ENCODE assay signal across 30 cellular contexts in genomic region chr21:26788783-26789182, GRCh38. TPM values are rescaled to one million over a fixed set of nuclear protein-coding genes. Genes with fewer than 3 reads are reported as not detected.
A peak's percentile ranks its signal among the peaks of the same experiment; 100 is the strongest.
DNase-seq lines count a peak whose midpoint lies in the region; ATAC-seq and TF ChIP-seq lines count a peak whose summit lies in the region.
"Had no signal": no experiment of that assay in that cellular context is flagged by ENCODE, and none has a peak within 500 bp of the region (broad histone marks: within the 10 kb centered on the region; RNA-seq: fewer than 3 reads in every experiment).

No MANE protein-coding gene starts in this region.

- peak; percentile 27 for DNase-seq in IMR-90
- peak; percentile 56 for DNase-seq in fibroblast of mammary gland (ENCODE audit: low read depth)
- no peak for DNase-seq in lower lobe of right lung
- peak; percentile 13 to 31 for DNase-seq in gastrocnemius medialis
- DNase-seq in NCI-H345 treated with DMSO at 0.1 percent for 48 hours (lab: John Stamatoyannopoulos, UW; ENCODE audit: unreplicated experiment): no peak
- DNase-seq in BE2C: no peak
- no peak for DNase-seq in T-helper 1 cell
- no peak for DNase-seq in RPMI8226
- DNase-seq: activated CD4-positive, alpha-beta T cell treated with anti-CD3 and anti-CD28 coated beads, Interleukin-2, amount 10 ng/mL, durations not matched to agents 7 days and 5 days; activated CD8-positive, alpha-beta memory T cell treated with anti-CD3 and anti-CD28 coated beads, Interleukin-2, amount 50 U/mL, for 48 hours; activated effector memory CD4-positive, alpha-beta T cell treated with Interleukin-2 at 50 U/mL for 16 hours; activated naive CD8-positive, alpha-beta T cell treated with anti-CD3 and anti-CD28 coated beads, Interleukin-2, amount 50 U/mL, for 24 hours; DND-41; dorsolateral prefrontal cortex; erythroblast; H7; head of caudate nucleus; Kasumi-1; mammary epithelial cell; naive thymus-derived CD4-positive, alpha-beta T cell; NCI-H1048; NCI-H1930; NCI-H226; posterior cingulate gyrus; stimulated activated CD4-positive, alpha-beta T cell treated with anti-CD3 and anti-CD28 coated beads, Interleukin-2, amount 100 ng/mL, for 24 hours; stimulated activated naive B cell treated with anti-CD40 and anti-IgM and Interleukin-4, amounts not matched to agents 10 μg/mL and 1 μg/mL and 100 μg/mL, for 72 hours; T-helper 2 cell had no signal

- no peak overlapping the region for H4K91ac ChIP-seq in IMR-90 (ENCODE audit: insufficient read depth, low read depth, low read length)

- BruUV-seq in IMR-90 (replicated peaks; lab: Mats Ljungman, UMichigan): no TSS peak

- H3K4me3 ChIP-seq in IMR-90 (ENCODE audit: insufficient read depth, low read depth, low read length) (no peak overlapping the region), fibroblast of mammary gland (ENCODE audit: control insufficient read depth, low read depth, low read length) (no peak overlapping the region), lower lobe of right lung (no peak overlapping the region), gastrocnemius medialis (no peak overlapping the region), BE2C (ENCODE audit: low read depth, low read length) (no peak overlapping the region)
- H3K4me3 ChIP-seq: dorsolateral prefrontal cortex, skin epidermis had no signal

- TF ChIP-seq CTCF in IMR-90 (conservative IDR thresholded peaks at IDR 0.05; ENCODE audit: low read depth, low read length) (no peak), fibroblast of mammary gland (conservative IDR thresholded peaks at IDR 0.05; ENCODE audit: control insufficient read depth, insufficient read depth, low read depth, low read length) (no peak), lower lobe of right lung (IDR thresholded peaks at IDR 0.05) (no peak), gastrocnemius medialis (IDR thresholded peaks at IDR 0.05 in 4 of 5, conservative IDR thresholded peaks at IDR 0.05 in 1 of 5) (no peak), BE2C (IDR thresholded peaks at IDR 0.05; ENCODE audit: low read depth, low read length) (no peak)

- H2BK15ac ChIP-seq in IMR-90 (ENCODE audit: low read depth, low read length): 0 out of 3 replicates have a peak overlapping the region, but pooled peaks have one; percentile 14

- intact Hi-C loops in IMR-90 (cut with micrococcal nuclease): no loop called here
- intact Hi-C loops in lower lobe of right lung (cut with DNase I): no loop called here
- intact Hi-C loops in gastrocnemius medialis (cut with DNase I; ENCODE audit: low total_unique reads): no loop called here

- no peak for ATAC-seq in IMR-90 (ENCODE audit: low read depth)
- ATAC-seq in lower lobe of right lung: peak; percentile 52 to 62
- ATAC-seq in gastrocnemius medialis: peak; percentile 51 to 55
- ATAC-seq: activated naive CD8-positive, alpha-beta T cell treated with anti-CD3 and anti-CD28 coated beads, Interleukin-2, amount 50 U/mL, for 24 hours; naive thymus-derived CD4-positive, alpha-beta T cell; Panc1; stimulated activated naive B cell treated with anti-CD40 and anti-IgM and Interleukin-4, amounts not matched to agents 10 μg/mL and 1 μg/mL and 100 μg/mL, for 72 hours had no signal

- H2BK120ac ChIP-seq in IMR-90 (ENCODE audit: low read depth, low read length): no peak overlapping the region

- H4K8ac ChIP-seq in IMR-90 (ENCODE audit: low read depth in 2 of 2, low read length in 2 of 2): no peak overlapping the region

- in situ Hi-C loops in IMR-90 (cut with MboI; ENCODE audit: low sequenced_read_pairs): no loop called here
- in situ Hi-C loops in gastrocnemius medialis (cut with MboI; ENCODE audit: low sequenced_read_pairs in 4 of 4): no loop called here

- H3K4me1 ChIP-seq in IMR-90 (ENCODE audit: control insufficient read depth, insufficient read depth, low read length) (no peaks in the 10 kb centered on the region), lower lobe of right lung (peaks cover 7% of the 10 kb centered on the region), gastrocnemius medialis (peaks cover 0 to under 1% of the 10 kb centered on the region in 2 donors), BE2C (no peaks in the 10 kb centered on the region)

- no peak for TF ChIP-seq POLR2A in IMR-90 (IDR thresholded peaks at IDR 0.05; ENCODE audit: low read depth, low read length)
- no peak for TF ChIP-seq POLR2A in gastrocnemius medialis (IDR thresholded peaks at IDR 0.05)

- H2AK5ac ChIP-seq in IMR-90 (ENCODE audit: low read depth, low read length): no peak overlapping the region

- H3K4ac ChIP-seq in IMR-90 (ENCODE audit: low read depth, low read length): no peak overlapping the region

- 44% methylated on average over 5 of the region's 8 CpGs; no CpG with 5 or more reads in 1 of the 2 experiments for WGBS in IMR-90 (ENCODE audit: extremely low coverage in 2 of 2, insufficient read length in 1 of 2), 2 experiments

- H3K9ac ChIP-seq in IMR-90 (ENCODE audit: low read depth, low read length): no peak overlapping the region

- no peak overlapping the region for H3K4me2 ChIP-seq in IMR-90 (ENCODE audit: low read depth, low read length)

- no peak overlapping the region for H3K56ac ChIP-seq in IMR-90 (ENCODE audit: extremely low read depth, insufficient read depth, low read length)

- H3K27ac ChIP-seq in IMR-90 (ENCODE audit: insufficient read depth, low read length) (no peak overlapping the region), lower lobe of right lung (peak overlapping the region; percentile 32), gastrocnemius medialis (peak overlapping the region in 3 of 4 donors; percentile 55 to 69 (median 69))
- H3K27ac ChIP-seq: skin epidermis had no signal

- H3K27me3 ChIP-seq in IMR-90 (ENCODE audit: control insufficient read depth, insufficient read depth, low read length): no peaks in the 10 kb centered on the region
- no peaks in the 10 kb centered on the region for H3K27me3 ChIP-seq in lower lobe of right lung (ENCODE audit: low read depth)
- no peaks in the 10 kb centered on the region for H3K27me3 ChIP-seq in gastrocnemius medialis
- H3K27me3 ChIP-seq in BE2C: no peaks in the 10 kb centered on the region
- H3K27me3 ChIP-seq: dorsolateral prefrontal cortex had no signal

- H2AK9ac ChIP-seq in IMR-90 (replicated peaks; ENCODE audit: low read depth, low read length, poor library complexity): no peak overlapping the region

- no peak overlapping the region for H3K14ac ChIP-seq in IMR-90 (replicated peaks; ENCODE audit: low read depth, low read length)

- POLR2A ChIA-PET in IMR-90 (lab: Charles Lee; ENCODE audit: unreplicated experiment): no interaction called here

- H4K5ac ChIP-seq in IMR-90 (ENCODE audit: low read depth, low read length): no peak overlapping the region

- no peak overlapping the region for H3K18ac ChIP-seq in IMR-90 (ENCODE audit: low read depth, low read length)

- dilution Hi-C loops in IMR-90 (cut with HindIII; ENCODE audit: low sequenced_read_pairs, unreplicated experiment): no loop called here

- no peak for TF ChIP-seq RAD21 in IMR-90 (IDR thresholded peaks at IDR 0.05; ENCODE audit: low read length)

- H2AFZ ChIP-seq in IMR-90 (replicated peaks; ENCODE audit: low read length, poor library complexity): no peak overlapping the region

- no peak overlapping the region for H2BK20ac ChIP-seq in IMR-90 (ENCODE audit: low read depth, low read length)

- H3K79me1 ChIP-seq in IMR-90 (ENCODE audit: low read depth in 1 of 2, low read length in 2 of 2): no peaks in the 10 kb centered on the region

- H3K23ac ChIP-seq in IMR-90 (ENCODE audit: low read depth, low read length): no peak overlapping the region

- no peaks in the 10 kb centered on the region for H4K20me1 ChIP-seq in IMR-90 (ENCODE audit: insufficient read depth, low read length)

- H3K9me3 ChIP-seq in IMR-90 (ENCODE audit: control insufficient read depth, insufficient read depth, low read length) (no peaks in the 10 kb centered on the region), lower lobe of right lung (no peaks in the 10 kb centered on the region), gastrocnemius medialis (no peaks in the 10 kb centered on the region), BE2C (no peaks in the 10 kb centered on the region)

- H3K36me3 ChIP-seq in IMR-90 (ENCODE audit: control insufficient read depth, insufficient read depth, low read length) (no peaks in the 10 kb centered on the region), lower lobe of right lung (no peaks in the 10 kb centered on the region), gastrocnemius medialis (no peaks in the 10 kb centered on the region), BE2C (no peaks in the 10 kb centered on the region)

- CTCF ChIA-PET in IMR-90 (lab: Yijun Ruan, JAX): interaction anchor here (0.8 kb wide), 1 partner anchor 27 kb away, joined by 4 read pairs; no protein-coding TSS in a partner anchor

- no peak overlapping the region for H2BK5ac ChIP-seq in IMR-90 (ENCODE audit: low read depth, low read length, poor library complexity, severe bottlenecking)

- no peaks in the 10 kb centered on the region for H3K9me1 ChIP-seq in IMR-90 (ENCODE audit: insufficient read depth, low read length)

TF ChIP-seq in IMR-90, 13 proteins besides CTCF, POLR2A, EP300 and RAD21:
- TF ChIP-seq ELK1 (IDR thresholded peaks at IDR 0.05; ENCODE audit: borderline replicate concordance, low read depth, low read length) (no peak), BHLHE40 (IDR thresholded peaks at IDR 0.05; ENCODE audit: low read depth, low read length) (no peak), MAFK (IDR thresholded peaks at IDR 0.05; ENCODE audit: low read depth, low read length) (no peak), FOS (IDR thresholded peaks at IDR 0.05; ENCODE audit: low read depth, low read length) (no peak), CEBPB (IDR thresholded peaks at IDR 0.05; ENCODE audit: low read depth, low read length) (no peak), MAZ (IDR thresholded peaks at IDR 0.05; ENCODE audit: borderline replicate concordance, low read depth, low read length) (no peak), SMC3 (IDR thresholded peaks at IDR 0.05; ENCODE audit: low read depth, low read length) (no peak)

RNA-seq across cellular contexts. Expression of gene ADAMTS1, which starts 56.4 kb away (rescaled TPM):
- total RNA-seq in IMR-90 (2012; rRNA removed) (106 and 116 TPM in 2 replicates), lower lobe of right lung (59.3 TPM), gastrocnemius medialis (10 to 100 TPM; 23.7 to 43.8 (median 33.1) TPM)
- polyA plus RNA-seq in IMR-90 (2012; rRNA removed): 317 and 336 TPM in 2 replicates
- 78.5 and 82.1 TPM in 2 replicates for polyA plus RNA-seq in IMR-90 (2012; cell fraction: cytosol; rRNA removed)
- polyA plus RNA-seq in IMR-90 (2012; cell fraction: nucleus; rRNA removed; ENCODE audit: low replicate concordance): 226 and 359 TPM in 2 replicates
- polyA plus RNA-seq in BE2C (2012; ENCODE audit: insufficient read depth, insufficient read length, low read depth): 12.0 TPM
- total RNA-seq: HT1080 had no signal

Comparison
In these comparisons a context has a peak if more than half of its experiments do, and no peak if none do; other contexts are left out.
1. DNase-seq: peak in IMR-90 (single experiment), fibroblast of mammary gland (single experiment) and gastrocnemius medialis (2 of 2); none in lower lobe of right lung (single experiment), NCI-H345 treated with DMSO at 0.1 percent for 48 hours (single experiment), BE2C (single experiment), T-helper 1 cell (0 of 5) and RPMI8226 (single experiment).